8 cellular contexts compared by ENCODE assay signal in genomic region chrX:53223068-53223693, GRCh38. TPM values are rescaled to one million over a fixed set of nuclear protein-coding genes. Genes with fewer than 3 reads are reported as not detected.
DNase-seq lines count a peak whose midpoint lies in the region; ATAC-seq, FAIRE-seq and TF ChIP-seq lines count a peak whose summit lies in the region.

No MANE protein-coding gene starts in this region.

- H3K27ac Mint-ChIP-seq in HFFc6 (peak overlapping the region; percentile 72), MCF 10A (ENCODE audit: low read depth, unreplicated experiment) (peak overlapping the region; percentile 100)

- intact Hi-C loops in MCF 10A (cut with micrococcal nuclease), result loop anchor here (5.0 kb wide), 1 partner anchor 151 kb away; no protein-coding TSS in a partner anchor

- H3K4me3 Mint-ChIP-seq in HFFc6 (peak overlapping the region; percentile 94), MCF 10A (ENCODE audit: unreplicated experiment) (peak overlapping the region; percentile 98)

- CTCF ChIA-PET in AG04449 (lab: Yijun Ruan, JAX), result interaction anchor here (0.7 kb wide), 1 partner anchor 152 kb away, joined by 3 read pairs; no protein-coding TSS in a partner anchor
- CTCF ChIA-PET in MCF 10A (lab: Yijun Ruan, JAX), result interaction anchor here (0.5 to 1.5 kb wide), 3 partner anchors 32 to 58 kb away, joined by 3 to 6 read pairs (median 5); partner anchors contain the start of gene IQSEC2

- ATAC-seq in GM21737 (IDR thresholded peaks at IDR 0.05; ENCODE audit: unreplicated experiment) (no peak), GM19324 (IDR thresholded peaks at IDR 0.05; ENCODE audit: low FRiP score, unreplicated experiment) (no peak)

- TF ChIP-seq CTCF in AG04449 (IDR thresholded peaks at IDR 0.05; ENCODE audit: insufficient read depth, low read length, missing control alignments) (no peak), HFFc6 (IDR thresholded peaks at IDR 0.05) (no peak; the same call in 1 of the 2 replicates), MCF 10A (IDR thresholded peaks at IDR 0.05; ENCODE audit: unreplicated experiment) (no peak)

- H3K4me1 Mint-ChIP-seq in HFFc6 (ENCODE audit: low read depth) (peaks cover 35% of the 10 kb centered on the region), MCF 10A (ENCODE audit: insufficient read depth, unreplicated experiment) (peaks cover 22% of the 10 kb centered on the region)

- peaks cover 36% of the 10 kb centered on the region for H3K4me1 ChIP-seq in mononuclear cell (ENCODE audit: insufficient read depth, low read length)

- FAIRE-seq in urothelium cell line (lab: Jason Lieb, UNC), result no peak

- no peaks in the 10 kb centered on the region for H3K9me3 Mint-ChIP-seq in HFFc6
- no peaks in the 10 kb centered on the region for H3K9me3 Mint-ChIP-seq in MCF 10A (ENCODE audit: unreplicated experiment)

- POLR2A ChIA-PET in AG04449 (lab: Yijun Ruan, JAX), result no interaction called here
- POLR2A ChIA-PET in MCF 10A (lab: Yijun Ruan, JAX), result interaction anchor here (0.7 to 2.2 kb wide), 5 partner anchors 11 to 151 kb away, joined by 3 to 7 read pairs (median 5); no protein-coding TSS in a partner anchor

- no TSS peak for BruUV-seq in MCF 10A (replicated peaks; lab: Mats Ljungman, UMichigan)

- DNase-seq in AG04449 (ENCODE audit: low read depth, low spot score) (no peak), HFFc6 (peak; percentile 8), MCF 10A (ENCODE audit: unreplicated experiment) (peak; percentile 38), NCI-H2029 treated with DMSO at 0.1 percent for 48 hours (lab: John Stamatoyannopoulos, UW) (no peak), urothelium cell line (ENCODE audit: low spot score) (no peak)

- H3K36me3 Mint-ChIP-seq in HFFc6 (ENCODE audit: low read depth) (peaks cover 4% of the 10 kb centered on the region), MCF 10A (ENCODE audit: insufficient read depth, unreplicated experiment) (peaks cover 40% of the 10 kb centered on the region)

- H3K4me3 ChIP-seq in AG04449 (ENCODE audit: low read depth, low read length) (peak overlapping the region; percentile 73), mononuclear cell (ENCODE audit: low read length) (peak overlapping the region; percentile 85)

- H3K27me3 ChIP-seq in mononuclear cell (ENCODE audit: insufficient read depth, low read length), result no peaks in the 10 kb centered on the region

- H3K9me3 ChIP-seq in mononuclear cell (ENCODE audit: low read depth, low read length), result no peaks in the 10 kb centered on the region

- H3K27me3 Mint-ChIP-seq in HFFc6 (ENCODE audit: insufficient read depth) (no peaks in the 10 kb centered on the region; the same call in 1 of the 2 replicates), MCF 10A (ENCODE audit: insufficient read depth, unreplicated experiment) (no peaks in the 10 kb centered on the region)

RNA-seq across cellular contexts. Expression of gene KDM5C, which starts 1.8 kb away (rescaled TPM):
- 10 to 100 TPM; 57.9 to 65.9 (median 61.4) TPM for total RNA-seq in HFFc6 (2021; fragmentation: NEBNext Ultra II Directional; extraction: Animal tissue kit (Norgen Biotek cat#: 25700))
- 163 and 167 TPM in 2 replicates for total RNA-seq in MCF 10A (2022)
- 323 TPM for total RNA-seq in mononuclear cell

RNA-seq across cellular contexts. Expression of gene IQSEC2, which starts 58.2 kb away (rescaled TPM):
- total RNA-seq in HFFc6 (2021; fragmentation: NEBNext Ultra II Directional; extraction: Animal tissue kit (Norgen Biotek cat#: 25700)), result 10 to 100 TPM; 16.4 to 22.8 (median 20.0) TPM
- total RNA-seq in MCF 10A (2022), result 19.8 and 23.0 TPM in 2 replicates
- 4.4 TPM for total RNA-seq in mononuclear cell

Comparison
In these comparisons a context has a peak if more than half of its experiments do, and no peak if none do; other contexts are left out.
1. DNase-seq: peak in HFFc6 (single experiment) and MCF 10A (single experiment); none in AG04449 (single experiment), NCI-H2029 treated with DMSO at 0.1 percent for 48 hours (single experiment) and urothelium cell line (single experiment).